8 cellular contexts compared by ENCODE assay signal in the genomic region with DNA sequence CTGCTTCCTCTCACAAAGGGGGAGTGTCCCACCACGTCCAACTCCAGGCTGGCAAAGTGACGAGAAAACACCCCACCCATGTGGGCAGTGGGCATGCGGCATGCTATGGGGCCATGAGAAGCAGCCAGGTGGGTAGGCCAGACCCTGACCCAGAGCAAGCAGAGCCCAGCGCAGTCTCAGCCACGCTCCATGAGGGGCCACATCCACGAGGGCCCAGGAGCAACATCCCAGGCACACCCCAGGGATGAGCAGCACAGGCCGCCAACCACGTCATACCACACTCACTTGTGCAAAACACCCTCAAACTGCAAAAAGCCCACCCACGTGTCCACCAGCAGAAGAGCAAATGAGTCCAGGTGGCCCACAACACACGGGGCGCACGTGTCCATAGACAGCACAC.
A peak's percentile ranks its signal among the peaks of the same experiment; 100 is the strongest.
DNase-seq lines count a peak whose midpoint lies in the region; ATAC-seq and TF ChIP-seq lines count a peak whose summit lies in the region.

No MANE protein-coding gene starts in this region.

- ATAC-seq in heart right ventricle (peak in 2 of 8 donors; percentile 2 to 15), GM21381 (IDR thresholded peaks at IDR 0.05; ENCODE audit: unreplicated experiment) (no peak), GM21526 (IDR thresholded peaks at IDR 0.05; ENCODE audit: low FRiP score, unreplicated experiment) (no peak)

- DNase-seq in Caco-2 (no peak), heart right ventricle (no peak), progenitor cell of endocrine pancreas (ENCODE audit: low spot score, unreplicated experiment) (no peak), spleen (no peak)
- DNase-seq in activated T-helper 1 cell treated with anti-CD3 and anti-CD28 coated beads, Interleukin-12 subunit alpha, Interleukin-12 subunit beta, Interleukin-2, Interleukin-4 antibody, amounts not matched to agents 30 ng/mL and 10 ng/mL and 1 ng/mL, durations not matched to agents 14 hours and 24 hours and 36 hours (ENCODE audit: low spot score): no peak
- DNase-seq in effector CD4-positive, alpha-beta T cell: no peak

- peaks cover 30% of the 10 kb centered on the region for H3K4me1 Mint-ChIP-seq in Caco-2 (ENCODE audit: low read depth, unreplicated experiment)
- H3K4me1 Mint-ChIP-seq in activated T-helper 1 cell treated with anti-CD3 and anti-CD28 coated beads, Interleukin-12 subunit alpha, Interleukin-12 subunit beta, Interleukin-2, Interleukin-4 antibody, amounts not matched to agents 30 ng/mL and 10 ng/mL and 1 ng/mL, durations not matched to agents 14 hours and 24 hours and 36 hours (ENCODE audit: low read depth): peaks cover 55% of the 10 kb centered on the region
- H3K4me1 Mint-ChIP-seq in progenitor cell of endocrine pancreas (ENCODE audit: low read depth): peaks cover 23% of the 10 kb centered on the region

- no peak for TF ChIP-seq POLR2A in spleen (IDR thresholded peaks at IDR 0.05)

- 72% methylated on average over 12 of the region's 12 CpGs for WGBS in heart right ventricle, 2 donors
- 72 to 85% (median 81%) methylated on average over 10 to 12 of the region's 12 CpGs for WGBS in spleen, 5 donors

- H3K36me3 Mint-ChIP-seq in Caco-2 (ENCODE audit: insufficient read depth, unreplicated experiment) (peaks cover 76% of the 10 kb centered on the region), progenitor cell of endocrine pancreas (ENCODE audit: insufficient read depth) (no peaks in the 10 kb centered on the region)
- no peaks in the 10 kb centered on the region for H3K36me3 Mint-ChIP-seq in activated T-helper 1 cell treated with anti-CD3 and anti-CD28 coated beads, Interleukin-12 subunit alpha, Interleukin-12 subunit beta, Interleukin-2, Interleukin-4 antibody, amounts not matched to agents 30 ng/mL and 10 ng/mL and 1 ng/mL, durations not matched to agents 14 hours and 24 hours and 36 hours (ENCODE audit: low read depth)

- H3K36me3 ChIP-seq in Caco-2 (ENCODE audit: control insufficient read depth, insufficient read depth, low read length) (no peaks in the 10 kb centered on the region), heart right ventricle (no peaks in the 10 kb centered on the region), spleen (no peaks in the 10 kb centered on the region)

- H3K27me3 ChIP-seq in Caco-2 (replicated peaks; ENCODE audit: control insufficient read depth, insufficient read depth, low read length) (no peaks in the 10 kb centered on the region), heart right ventricle (no peaks in the 10 kb centered on the region), spleen (replicated peaks in 1 of 7) (no peaks in the 10 kb centered on the region)

- no peak for TF ChIP-seq CTCF in Caco-2 (IDR thresholded peaks at IDR 0.05; ENCODE audit: insufficient read depth in 1 of 2, low read depth in 1 of 2, low read length in 1 of 2, severe bottlenecking in 1 of 2, unreplicated experiment in 1 of 2)
- no peak for TF ChIP-seq CTCF in heart right ventricle (IDR thresholded peaks at IDR 0.05)
- no peak for TF ChIP-seq CTCF in progenitor cell of endocrine pancreas (IDR thresholded peaks at IDR 0.05; ENCODE audit: unreplicated experiment)
- TF ChIP-seq CTCF in spleen (IDR thresholded peaks at IDR 0.05 in 8 of 11, conservative IDR thresholded peaks at IDR 0.05 in 3 of 11): no peak

- H3K9me3 ChIP-seq in Caco-2 (no peaks in the 10 kb centered on the region), heart right ventricle (no peaks in the 10 kb centered on the region), spleen (no peaks in the 10 kb centered on the region)

- POLR2A ChIA-PET in Caco-2 (lab: Charles Lee): no interaction called here

- peak overlapping the region; percentile 90 for H3K27ac Mint-ChIP-seq in Caco-2 (ENCODE audit: unreplicated experiment)
- peak overlapping the region; percentile 8 for H3K27ac Mint-ChIP-seq in activated T-helper 1 cell treated with anti-CD3 and anti-CD28 coated beads, Interleukin-12 subunit alpha, Interleukin-12 subunit beta, Interleukin-2, Interleukin-4 antibody, amounts not matched to agents 30 ng/mL and 10 ng/mL and 1 ng/mL, durations not matched to agents 14 hours and 24 hours and 36 hours
- peak overlapping the region; percentile 38 for H3K27ac Mint-ChIP-seq in progenitor cell of endocrine pancreas

- H3K9me3 Mint-ChIP-seq in Caco-2 (ENCODE audit: unreplicated experiment) (no peaks in the 10 kb centered on the region), progenitor cell of endocrine pancreas (ENCODE audit: low read depth) (no peaks in the 10 kb centered on the region)
- no peaks in the 10 kb centered on the region for H3K9me3 Mint-ChIP-seq in activated T-helper 1 cell treated with anti-CD3 and anti-CD28 coated beads, Interleukin-12 subunit alpha, Interleukin-12 subunit beta, Interleukin-2, Interleukin-4 antibody, amounts not matched to agents 30 ng/mL and 10 ng/mL and 1 ng/mL, durations not matched to agents 14 hours and 24 hours and 36 hours

- H3K27ac ChIP-seq in heart right ventricle: peak overlapping the region in 9 of 10 donors; percentile 57 to 86 (median 79)
- H3K27ac ChIP-seq in spleen: peak overlapping the region in 3 of 8 donors; percentile 41 to 52 (median 46)

- BruUV-seq in Caco-2 (replicated peaks; lab: Mats Ljungman, UMichigan): no TSS peak

- CTCF ChIA-PET in Caco-2 (lab: Charles Lee): interaction anchor here (0.6 to 1.1 kb wide), 2 partner anchors 61 to 174 kb away, joined by 5 read pairs; no protein-coding TSS in a partner anchor

- H3K4me3 ChIP-seq in Caco-2 (ENCODE audit: low read depth, low read length): no peak overlapping the region
- peak overlapping the region in 1 of 10 donors; percentile 9 for H3K4me3 ChIP-seq in heart right ventricle
- H3K4me3 ChIP-seq in spleen: no peak overlapping the region

- H3K4me3 Mint-ChIP-seq in Caco-2 (ENCODE audit: unreplicated experiment) (no peak overlapping the region), progenitor cell of endocrine pancreas (ENCODE audit: low read depth) (no peak overlapping the region)
- H3K4me3 Mint-ChIP-seq in activated T-helper 1 cell treated with anti-CD3 and anti-CD28 coated beads, Interleukin-12 subunit alpha, Interleukin-12 subunit beta, Interleukin-2, Interleukin-4 antibody, amounts not matched to agents 30 ng/mL and 10 ng/mL and 1 ng/mL, durations not matched to agents 14 hours and 24 hours and 36 hours: no peak overlapping the region

- intact Hi-C loops in Caco-2 (cut with micrococcal nuclease; ENCODE audit: unreplicated experiment) (loop anchor here (5.0 kb wide), 1 partner anchor 173 kb away; the partner anchor contains the start of gene SPG7), heart right ventricle (cut with DNase I) (loop anchor here (2.0 to 10.0 kb wide), 12 partner anchors 60 to 310 kb away; partner anchors contain the start of genes SPG7 (in 7 of the 10), ANKRD11 (in 3 of the 10) and RPL13 (in 1 of the 10)), spleen (cut with DNase I; ENCODE audit: low total_unique reads) (loop anchor here (5.0 to 10.0 kb wide), 2 partner anchors 150 to 223 kb away; no protein-coding TSS in a partner anchor)
- intact Hi-C loops in activated T-helper 1 cell treated with anti-CD3 and anti-CD28 coated beads, Interleukin-12 subunit alpha, Interleukin-12 subunit beta, Interleukin-2, Interleukin-4 antibody, amounts not matched to agents 30 ng/mL and 10 ng/mL and 1 ng/mL, durations not matched to agents 14 hours and 24 hours and 36 hours (cut with micrococcal nuclease): loop anchor here (5.0 kb wide), 1 partner anchor 108 kb away; no protein-coding TSS in a partner anchor

- peaks cover 10% of the 10 kb centered on the region for H3K4me1 ChIP-seq in Caco-2
- H3K4me1 ChIP-seq in heart right ventricle: peaks cover 36 to 98% (median 82%) of the 10 kb centered on the region in 9 donors
- peaks cover 36 to 100% (median 82%) of the 10 kb centered on the region in 6 donors for H3K4me1 ChIP-seq in spleen

- H3K27me3 Mint-ChIP-seq in Caco-2 (ENCODE audit: insufficient read depth, unreplicated experiment) (no peaks in the 10 kb centered on the region), progenitor cell of endocrine pancreas (no peaks in the 10 kb centered on the region)
- H3K27me3 Mint-ChIP-seq in activated T-helper 1 cell treated with anti-CD3 and anti-CD28 coated beads, Interleukin-12 subunit alpha, Interleukin-12 subunit beta, Interleukin-2, Interleukin-4 antibody, amounts not matched to agents 30 ng/mL and 10 ng/mL and 1 ng/mL, durations not matched to agents 14 hours and 24 hours and 36 hours (ENCODE audit: insufficient read depth): no peaks in the 10 kb centered on the region

Comparison
In these comparisons a context has a peak if more than half of its experiments do, and no peak if none do; other contexts are left out.
1. H3K27ac Mint-ChIP-seq: peak in every context shown above with its lines; median percentile 90 in Caco-2; 38 in progenitor cell of endocrine pancreas; 8 in activated T-helper 1 cell treated with anti-CD3 and anti-CD28 coated beads, Interleukin-12 subunit alpha, Interleukin-12 subunit beta, Interleukin-2, Interleukin-4 antibody, amounts not matched to agents 30 ng/mL and 10 ng/mL and 1 ng/mL, durations not matched to agents 14 hours and 24 hours and 36 hours.